Comparison of ENCODE assay signal across 32 cellular contexts in the genomic region with DNA sequence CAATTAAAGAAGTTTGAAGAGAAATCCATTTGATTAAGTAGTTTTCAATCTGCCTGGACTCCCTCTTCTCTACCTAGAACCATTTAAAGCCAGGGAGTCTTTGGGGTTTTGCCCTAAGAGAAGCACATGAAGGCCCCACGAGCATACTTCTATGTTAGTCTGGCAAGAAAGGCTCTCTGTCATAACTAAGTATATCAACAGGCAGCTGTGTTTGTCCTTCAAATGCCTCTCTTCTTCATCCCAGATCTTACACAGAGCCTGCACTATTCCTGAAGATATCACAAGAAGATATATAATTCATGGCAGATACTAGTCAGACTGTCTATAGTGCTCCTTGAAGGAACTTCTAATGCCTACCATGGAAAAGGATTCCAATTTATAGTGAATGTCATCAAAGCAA.
"Had no signal": no experiment of that assay in that cellular context is flagged by ENCODE, and none has a peak within 500 bp of the region (broad histone marks: within the 10 kb centered on the region; RNA-seq: fewer than 3 reads in every experiment).

No MANE protein-coding gene starts in this region.

- H3K27me3 ChIP-seq: neural progenitor cell, ovary, right lobe of liver, sigmoid colon, spleen, suprapubic skin, testis, tibial artery, transverse colon, upper lobe of left lung, uterus had no signal

- H3K4me3 ChIP-seq: neural progenitor cell, ovary, psoas muscle, right lobe of liver, sigmoid colon, skin epidermis, smooth muscle cell, spleen, suprapubic skin, testis, tibial artery, transverse colon, upper lobe of left lung, uterus had no signal

- H3K27me3 Mint-ChIP-seq: progenitor cell of endocrine pancreas; stimulated activated memory B cell treated with anti-CD40 and anti-IgM and Interleukin-4, amounts not matched to agents 10 μg/mL and 1 μg/mL and 100 μg/mL, for 72 hours; stimulated activated naive CD8-positive, alpha-beta T cell treated with anti-CD3 and anti-CD28 coated beads, Interleukin-15, amount 100 ng/mL, for 72 hours had no signal

- H3K27ac ChIP-seq: neural progenitor cell, ovary, parathyroid adenoma, psoas muscle, right lobe of liver, sigmoid colon, skin epidermis, spleen, suprapubic skin, testis, tibial artery, transverse colon, upper lobe of left lung, uterus had no signal

- H3K79me2 ChIP-seq: parathyroid adenoma had no signal

- H3K9me3 ChIP-seq: ovary, psoas muscle, right lobe of liver, sigmoid colon, spleen, suprapubic skin, testis, tibial artery, transverse colon, upper lobe of left lung, uterus had no signal

- H3K9me3 Mint-ChIP-seq: naive thymus-derived CD4-positive, alpha-beta T cell; nephron; neural progenitor cell; stimulated activated memory B cell treated with anti-CD40 and anti-IgM and Interleukin-4, amounts not matched to agents 10 μg/mL and 1 μg/mL and 100 μg/mL, for 72 hours; stimulated activated naive CD8-positive, alpha-beta T cell treated with anti-CD3 and anti-CD28 coated beads, Interleukin-15, amount 100 ng/mL, for 72 hours had no signal

- H3K4me1 Mint-ChIP-seq: natural killer cell; nephron; stimulated activated memory B cell treated with anti-CD40 and anti-IgM and Interleukin-4, amounts not matched to agents 10 μg/mL and 1 μg/mL and 100 μg/mL, for 72 hours; stimulated activated naive CD8-positive, alpha-beta T cell treated with anti-CD3 and anti-CD28 coated beads, Interleukin-15, amount 100 ng/mL, for 72 hours had no signal

- H3K4me1 ChIP-seq: neural progenitor cell, parathyroid adenoma, psoas muscle, right lobe of liver, spleen, suprapubic skin, testis, tibial artery, upper lobe of left lung, uterus had no signal

- H3K4me3 Mint-ChIP-seq: naive thymus-derived CD4-positive, alpha-beta T cell; natural killer cell; nephron; neural progenitor cell; stimulated activated memory B cell treated with anti-CD40 and anti-IgM and Interleukin-4, amounts not matched to agents 10 μg/mL and 1 μg/mL and 100 μg/mL, for 72 hours; stimulated activated naive CD8-positive, alpha-beta T cell treated with anti-CD3 and anti-CD28 coated beads, Interleukin-15, amount 100 ng/mL, for 72 hours had no signal

- H2AFZ ChIP-seq: neural progenitor cell, parathyroid adenoma had no signal

- DNase-seq: naive thymus-derived CD4-positive, alpha-beta T cell; natural killer cell; occipital lobe; ovary; posterior cingulate gyrus; psoas muscle; right cardiac atrium; right lobe of liver; sigmoid colon; spleen; stimulated activated CD4-positive, alpha-beta T cell treated with anti-CD3 and anti-CD28 coated beads, Interleukin-12 subunit alpha, Interleukin-12 subunit beta, amount 100 ng/mL, for 4 hours; stimulated activated CD4-positive, alpha-beta T cell treated with anti-CD3 and anti-CD28 coated beads, Interleukin-1b, Interleukin-23, amount 100 ng/mL, for 48 hours; stimulated activated CD4-positive, alpha-beta T cell treated with anti-CD3 and anti-CD28 coated beads, Interleukin-4, amount 100 ng/mL, for 1 hour; stimulated activated CD4-positive, alpha-beta T cell treated with anti-CD3 and anti-CD28 coated beads, Interleukin-4, amount 100 ng/mL, for 4 hours; stimulated activated CD8-positive, alpha-beta memory T cell treated with anti-CD3 and anti-CD28 coated beads, Interleukin-4, amount 100 ng/mL, for 48 hours; stimulated activated naive CD4-positive, alpha-beta T cell; stimulated activated naive CD8-positive, alpha-beta T cell treated with anti-CD3 and anti-CD28 coated beads, Interleukin-15, amount 100 ng/mL, for 72 hours; stimulated activated naive CD8-positive, alpha-beta T cell treated with anti-CD3 and anti-CD28 coated beads, Interleukin-15, Interleukin-2, amounts not matched to agents 100 U/mL and 50 U/mL, for 24 hours; substantia nigra; testis; tibial artery; transverse colon; upper lobe of left lung; uterus had no signal

- H3K27ac Mint-ChIP-seq: naive thymus-derived CD4-positive, alpha-beta T cell; natural killer cell; nephron; neural progenitor cell; progenitor cell of endocrine pancreas; stimulated activated memory B cell treated with anti-CD40 and anti-IgM and Interleukin-4, amounts not matched to agents 10 μg/mL and 1 μg/mL and 100 μg/mL, for 72 hours; stimulated activated naive CD8-positive, alpha-beta T cell treated with anti-CD3 and anti-CD28 coated beads, Interleukin-15, amount 100 ng/mL, for 72 hours had no signal

- H3K4me2 ChIP-seq: neural progenitor cell, smooth muscle cell had no signal

- H3K36me3 Mint-ChIP-seq: naive thymus-derived CD4-positive, alpha-beta T cell; natural killer cell; neural progenitor cell; stimulated activated memory B cell treated with anti-CD40 and anti-IgM and Interleukin-4, amounts not matched to agents 10 μg/mL and 1 μg/mL and 100 μg/mL, for 72 hours had no signal

- H3K36me3 ChIP-seq: neural progenitor cell, ovary, right lobe of liver, sigmoid colon, spleen, suprapubic skin, tibial artery, transverse colon, upper lobe of left lung, uterus had no signal

- H3K9ac ChIP-seq: neural progenitor cell, parathyroid adenoma had no signal
